Comparison of ENCODE assay signal across 20 cellular contexts in genomic region chr2:239587311-239587731, GRCh38.
DNase-seq lines count a peak whose midpoint lies in the region; ATAC-seq, FAIRE-seq and TF ChIP-seq lines count a peak whose summit lies in the region.
"Had no signal": no experiment of that assay in that cellular context is flagged by ENCODE, and none has a peak within 500 bp of the region (broad histone marks: within the 10 kb centered on the region; RNA-seq: fewer than 3 reads in every experiment).

No MANE protein-coding gene starts in this region.

- peaks cover 12% of the 10 kb centered on the region for H3K9me3 Mint-ChIP-seq in activated CD4-positive, alpha-beta T cell treated with anti-CD3 and anti-CD28 coated beads, Interleukin-2, amount 10 ng/mL, durations not matched to agents 7 days and 5 days

- H3K36me3 Mint-ChIP-seq in activated CD4-positive, alpha-beta T cell treated with anti-CD3 and anti-CD28 coated beads, Interleukin-2, amount 10 ng/mL, durations not matched to agents 7 days and 5 days (ENCODE audit: low read depth), result no peaks in the 10 kb centered on the region

- no peak overlapping the region for H3K27ac Mint-ChIP-seq in activated CD4-positive, alpha-beta T cell treated with anti-CD3 and anti-CD28 coated beads, Interleukin-2, amount 10 ng/mL, durations not matched to agents 7 days and 5 days
- H3K27ac Mint-ChIP-seq: CD4-positive, alpha-beta memory T cell had no signal

- no peaks in the 10 kb centered on the region for H3K27me3 Mint-ChIP-seq in activated CD4-positive, alpha-beta T cell treated with anti-CD3 and anti-CD28 coated beads, Interleukin-2, amount 10 ng/mL, durations not matched to agents 7 days and 5 days
- H3K27me3 Mint-ChIP-seq: CD4-positive, alpha-beta memory T cell had no signal

- no peaks in the 10 kb centered on the region for H3K36me3 ChIP-seq in BLaER1 treated with 17β-estradiol and CSF1 and Interleukin-3, amounts not matched to agents 10 nM and 100 nM
- H3K36me3 ChIP-seq in KOPT-K1 (ENCODE audit: insufficient read depth, low read length) (no peaks in the 10 kb centered on the region), kidney (ENCODE audit: control insufficient read depth in 1 of 2, insufficient read depth in 2 of 2, low read length in 2 of 2) (no peaks in the 10 kb centered on the region), Karpas-422 (ENCODE audit: insufficient read depth, low read length) (no peaks in the 10 kb centered on the region)

- no peaks in the 10 kb centered on the region for H3K9me2 ChIP-seq in Karpas-422 (replicated peaks; ENCODE audit: insufficient read depth, low read length)

- peaks cover 41 to 83% (median 76%) of the 10 kb centered on the region in 10 experiments for H3K4me1 ChIP-seq in BLaER1 treated with 17β-estradiol and CSF1 and Interleukin-3, amounts not matched to agents 10 nM and 100 nM
- H3K4me1 ChIP-seq in kidney (ENCODE audit: control insufficient read depth in 1 of 2, insufficient read depth in 1 of 2, low read depth in 1 of 2, low read length in 2 of 2) (no peaks in the 10 kb centered on the region), Karpas-422 (ENCODE audit: low read length) (no peaks in the 10 kb centered on the region)
- H3K4me1 ChIP-seq: Caco-2 had no signal

- no peak overlapping the region for H2AFZ ChIP-seq in Karpas-422 (ENCODE audit: low read length)

- H3K4me3 Mint-ChIP-seq in activated CD4-positive, alpha-beta T cell treated with anti-CD3 and anti-CD28 coated beads, Interleukin-2, amount 10 ng/mL, durations not matched to agents 7 days and 5 days, result no peak overlapping the region

- H3K4me2 ChIP-seq in BLaER1 treated with 17β-estradiol and CSF1 and Interleukin-3, amounts not matched to agents 10 nM and 100 nM, result peak overlapping the region; percentile 55 to 96 (median 83)
- no peak overlapping the region for H3K4me2 ChIP-seq in Karpas-422 (ENCODE audit: low read depth, low read length, poor library complexity, severe bottlenecking)
- H3K4me2 ChIP-seq: KMS-11 had no signal

- POLR2A ChIA-PET in activated CD4-positive, alpha-beta T cell treated with anti-CD3 and anti-CD28 coated beads, Interleukin-2, amount 10 ng/mL, durations not matched to agents 7 days and 5 days (lab: Charles Lee), result no interaction called here

- CTCF ChIA-PET in activated CD4-positive, alpha-beta T cell treated with anti-CD3 and anti-CD28 coated beads, Interleukin-2, amount 10 ng/mL, durations not matched to agents 7 days and 5 days (lab: Charles Lee), result no interaction called here

- intact Hi-C loops in kidney (cut with DNase I), result no loop called here
- intact Hi-C loops in posterior vena cava (cut with DNase I), result no loop called here

- no peak for FAIRE-seq in kidney (lab: Jason Lieb, UNC)
- FAIRE-seq: GM12891, RCC 7860 had no signal

- peak overlapping the region in 1 of 11 experiments; percentile 32; a peak in 1 of 22 replicates for H3K9ac ChIP-seq in BLaER1 treated with 17β-estradiol and CSF1 and Interleukin-3, amounts not matched to agents 10 nM and 100 nM
- H3K9ac ChIP-seq in kidney (ENCODE audit: low read length in 2 of 2), result no peak overlapping the region
- H3K9ac ChIP-seq in Karpas-422 (ENCODE audit: low read length), result no peak overlapping the region
- H3K9ac ChIP-seq: KMS-11 had no signal

- ATAC-seq in GM21786 (IDR thresholded peaks at IDR 0.05; ENCODE audit: unreplicated experiment), result no peak

- no peaks in the 10 kb centered on the region for H3K4me1 Mint-ChIP-seq in activated CD4-positive, alpha-beta T cell treated with anti-CD3 and anti-CD28 coated beads, Interleukin-2, amount 10 ng/mL, durations not matched to agents 7 days and 5 days

- 0 out of 22 replicates have a peak overlapping the region, but pooled peaks of 1 of the 11 experiments have one; percentile 31 for H3K27ac ChIP-seq in BLaER1 treated with 17β-estradiol and CSF1 and Interleukin-3, amounts not matched to agents 10 nM and 100 nM
- H3K27ac ChIP-seq in KOPT-K1 (ENCODE audit: low read depth, low read length, poor library complexity, severe bottlenecking) (peak overlapping the region; percentile 91), kidney (ENCODE audit: low read depth in 2 of 2, low read length in 2 of 2) (no peak overlapping the region), Karpas-422 (ENCODE audit: low read length) (no peak overlapping the region)
- H3K27ac ChIP-seq: KMS-11 had no signal

- no peak for TF ChIP-seq CTCF in kidney (IDR thresholded peaks at IDR 0.05; ENCODE audit: borderline replicate concordance, extremely low read depth, insufficient read depth)

- DNase-seq in kidney (peak; percentile 48), posterior vena cava (ENCODE audit: low spot score) (peak; percentile 73), Karpas-422 (no peak)
- no peak for DNase-seq in activated CD4-positive, alpha-beta T cell treated with anti-CD3 and anti-CD28 coated beads, Interleukin-2, amount 10 ng/mL, durations not matched to agents 7 days and 5 days
- DNase-seq: Caco-2; CD4-positive, alpha-beta memory T cell; DMS 273 treated with DMSO at 0.1 percent for 48 hours; DMS79 treated with DMSO at 0.1 percent for 48 hours; GOT3; IMR-90; NCI-H1417; NCI-H187; NCI-H446; NCI-H526 had no signal

- no peaks in the 10 kb centered on the region for H4K20me1 ChIP-seq in BLaER1 treated with 17β-estradiol and CSF1 and Interleukin-3, amounts not matched to agents 10 nM and 100 nM
- no peaks in the 10 kb centered on the region; the same call in 1 of the 2 replicates for H4K20me1 ChIP-seq in Karpas-422 (ENCODE audit: insufficient read depth, low read depth, low read length)

- peaks cover 0 to 6% (median under 1%) of the 10 kb centered on the region in 11 experiments; a peak in 10 of 22 replicates for H3K9me3 ChIP-seq in BLaER1 treated with 17β-estradiol and CSF1 and Interleukin-3, amounts not matched to agents 10 nM and 100 nM (replicated peaks in 1 of 11)
- H3K9me3 ChIP-seq in KOPT-K1 (ENCODE audit: insufficient read depth, low read length, poor library complexity, severe bottlenecking), result no peaks in the 10 kb centered on the region
- no peaks in the 10 kb centered on the region for H3K9me3 ChIP-seq in kidney (ENCODE audit: control insufficient read depth in 1 of 2, low read length in 2 of 2)
- H3K9me3 ChIP-seq in Karpas-422 (ENCODE audit: low read length), result no peaks in the 10 kb centered on the region; the same call in 1 of the 2 replicates
- H3K9me3 ChIP-seq: Caco-2 had no signal

- no peak overlapping the region for H3K4me3 ChIP-seq in BLaER1 treated with 17β-estradiol and CSF1 and Interleukin-3, amounts not matched to agents 10 nM and 100 nM
- H3K4me3 ChIP-seq in kidney (ENCODE audit: low read length in 2 of 2) (no peak overlapping the region), Karpas-422 (ENCODE audit: low read length) (no peak overlapping the region)

- H3K27me3 ChIP-seq in BLaER1 treated with 17β-estradiol and CSF1 and Interleukin-3, amounts not matched to agents 10 nM and 100 nM, result no peaks in the 10 kb centered on the region
- H3K27me3 ChIP-seq in Karpas-422 (ENCODE audit: low read length), result no peaks in the 10 kb centered on the region

- no peaks in the 10 kb centered on the region for H3K79me2 ChIP-seq in Karpas-422 (ENCODE audit: low read length)

Comparison
In these comparisons a context has a peak if more than half of its experiments do, and no peak if none do; other contexts are left out.
1. DNase-seq: peak in kidney (single experiment) and posterior vena cava (single experiment); none in activated CD4-positive, alpha-beta T cell treated with anti-CD3 and anti-CD28 coated beads, Interleukin-2, amount 10 ng/mL, durations not matched to agents 7 days and 5 days (single experiment) and Karpas-422 (single experiment).